Comparison of ENCODE assay signal across 3 cellular contexts in the genomic region with DNA sequence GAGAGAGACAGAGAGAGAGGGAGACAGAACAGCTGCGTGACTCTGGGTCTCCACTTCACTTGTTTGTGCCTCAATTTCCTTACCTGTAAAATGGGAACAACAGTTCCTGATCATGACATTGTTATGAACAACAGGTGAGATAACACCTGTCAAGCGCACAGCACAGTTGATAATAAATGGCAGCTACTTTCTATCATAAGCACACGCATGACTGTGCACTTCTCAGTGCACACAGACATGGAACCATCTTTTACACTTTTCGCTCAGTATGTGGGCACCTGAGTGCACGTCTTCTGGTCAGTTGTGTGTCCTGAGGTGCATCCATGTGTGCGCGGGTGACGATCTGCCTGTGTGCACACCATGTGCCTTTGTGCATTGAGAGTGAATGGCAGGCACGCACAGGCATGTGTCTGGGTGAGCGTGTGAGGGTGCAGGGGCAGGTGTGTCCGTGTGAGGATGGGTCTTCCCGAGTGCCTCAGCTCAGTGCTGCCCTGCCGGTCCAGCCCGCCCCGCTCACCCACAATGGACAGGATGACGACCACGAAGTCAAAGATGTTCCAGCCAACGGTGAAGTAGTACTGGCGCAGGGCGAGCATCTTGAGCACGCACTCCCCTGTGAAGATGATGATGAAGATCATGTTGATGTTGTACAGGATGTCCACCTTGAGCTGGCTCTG.
TF ChIP-seq lines count a peak whose summit lies in the region.

No MANE protein-coding gene starts in this region.

TF ChIP-seq in A549, 52 proteins besides CTCF, POLR2A, EP300 and RAD21:
- TF ChIP-seq CBX2 (IDR thresholded peaks at IDR 0.05; ENCODE audit: borderline replicate concordance, low read depth) (no peak), ZNF302 (CRISPR knock-in tag; IDR thresholded peaks at IDR 0.05) (no peak), NFE2L2 (conservative IDR thresholded peaks at IDR 0.05; ENCODE audit: low read length) (peak; percentile 56; the same call in 1 of the 2 replicates), HOXA7 (CRISPR knock-in tag; IDR thresholded peaks at IDR 0.05) (no peak), RARB (CRISPR knock-in tag; IDR thresholded peaks at IDR 0.05) (no peak), HOXB13 (CRISPR knock-in tag; IDR thresholded peaks at IDR 0.05; ENCODE audit: low read depth) (no peak), TFCP2L1 (CRISPR knock-in tag; IDR thresholded peaks at IDR 0.05) (no peak), MAFK (IDR thresholded peaks at IDR 0.05; ENCODE audit: partially characterized antibody) (peak; percentile 43), CBX8 (IDR thresholded peaks at IDR 0.05) (no peak), EHMT2 (IDR thresholded peaks at IDR 0.05; ENCODE audit: low read depth) (no peak)
- TF ChIP-seq, protein P1, sequence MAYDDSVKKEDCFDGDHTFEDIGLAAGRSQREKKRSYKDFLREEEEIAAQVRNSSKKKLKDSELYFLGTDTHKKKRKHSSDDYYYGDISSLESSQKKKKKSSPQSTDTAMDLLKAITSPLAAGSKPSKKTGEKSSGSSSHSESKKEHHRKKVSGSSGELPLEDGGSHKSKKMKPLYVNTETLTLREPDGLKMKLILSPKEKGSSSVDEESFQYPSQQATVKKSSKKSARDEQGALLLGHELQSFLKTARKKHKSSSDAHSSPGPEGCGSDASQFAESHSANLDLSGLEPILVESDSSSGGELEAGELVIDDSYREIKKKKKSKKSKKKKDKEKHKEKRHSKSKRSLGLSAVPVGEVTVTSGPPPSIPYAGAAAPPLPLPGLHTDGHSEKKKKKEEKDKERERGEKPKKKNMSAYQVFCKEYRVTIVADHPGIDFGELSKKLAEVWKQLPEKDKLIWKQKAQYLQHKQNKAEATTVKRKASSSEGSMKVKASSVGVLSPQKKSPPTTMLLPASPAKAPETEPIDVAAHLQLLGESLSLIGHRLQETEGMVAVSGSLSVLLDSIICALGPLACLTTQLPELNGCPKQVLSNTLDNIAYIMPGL (CRISPR knock-in tag; IDR thresholded peaks at IDR 0.05; ENCODE audit: borderline replicate concordance): no peak
TF ChIP-seq in A549: peak in this region for 2.

TF ChIP-seq in HEK293, 187 proteins besides CTCF, POLR2A, EP300 and RAD21:
- TF ChIP-seq ZNF292 (tag by site-specific recombination; IDR thresholded peaks at IDR 0.05; ENCODE audit: borderline replicate concordance, low read depth): no peak
- TF ChIP-seq ZNF830 (tag by site-specific recombination; IDR thresholded peaks at IDR 0.05; ENCODE audit: low read depth): no peak
- TF ChIP-seq, protein P2, sequence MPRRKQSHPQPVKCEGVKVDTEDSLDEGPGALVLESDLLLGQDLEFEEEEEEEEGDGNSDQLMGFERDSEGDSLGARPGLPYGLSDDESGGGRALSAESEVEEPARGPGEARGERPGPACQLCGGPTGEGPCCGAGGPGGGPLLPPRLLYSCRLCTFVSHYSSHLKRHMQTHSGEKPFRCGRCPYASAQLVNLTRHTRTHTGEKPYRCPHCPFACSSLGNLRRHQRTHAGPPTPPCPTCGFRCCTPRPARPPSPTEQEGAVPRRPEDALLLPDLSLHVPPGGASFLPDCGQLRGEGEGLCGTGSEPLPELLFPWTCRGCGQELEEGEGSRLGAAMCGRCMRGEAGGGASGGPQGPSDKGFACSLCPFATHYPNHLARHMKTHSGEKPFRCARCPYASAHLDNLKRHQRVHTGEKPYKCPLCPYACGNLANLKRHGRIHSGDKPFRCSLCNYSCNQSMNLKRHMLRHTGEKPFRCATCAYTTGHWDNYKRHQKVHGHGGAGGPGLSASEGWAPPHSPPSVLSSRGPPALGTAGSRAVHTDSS (tag by site-specific recombination; IDR thresholded peaks at IDR 0.05): peak; percentile 22; the same call in 1 of the 2 replicates
- TF ChIP-seq, protein P3, sequence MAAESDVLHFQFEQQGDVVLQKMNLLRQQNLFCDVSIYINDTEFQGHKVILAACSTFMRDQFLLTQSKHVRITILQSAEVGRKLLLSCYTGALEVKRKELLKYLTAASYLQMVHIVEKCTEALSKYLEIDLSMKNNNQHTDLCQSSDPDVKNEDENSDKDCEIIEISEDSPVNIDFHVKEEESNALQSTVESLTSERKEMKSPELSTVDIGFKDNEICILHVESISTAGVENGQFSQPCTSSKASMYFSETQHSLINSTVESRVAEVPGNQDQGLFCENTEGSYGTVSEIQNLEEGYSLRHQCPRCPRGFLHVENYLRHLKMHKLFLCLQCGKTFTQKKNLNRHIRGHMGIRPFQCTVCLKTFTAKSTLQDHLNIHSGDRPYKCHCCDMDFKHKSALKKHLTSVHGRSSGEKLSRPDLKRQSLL (tag by site-specific recombination; IDR thresholded peaks at IDR 0.05): no peak

TF ChIP-seq in GM23338, 12 proteins besides CTCF, POLR2A, EP300 and RAD21:
- TF ChIP-seq POLR2AphosphoS5 (IDR thresholded peaks at IDR 0.05; ENCODE audit: low read depth) (no peak), STAT1 (IDR thresholded peaks at IDR 0.05; ENCODE audit: unreplicated experiment) (no peak), EZH2phosphoT487 (IDR thresholded peaks at IDR 0.05; ENCODE audit: unreplicated experiment) (no peak), ZNF331 (CRISPR knock-in tag; IDR thresholded peaks at IDR 0.05; ENCODE audit: low read depth) (no peak), ZNF114 (CRISPR knock-in tag; IDR thresholded peaks at IDR 0.05) (no peak), CREB1 (CRISPR knock-in tag; IDR thresholded peaks at IDR 0.05; ENCODE audit: low read depth) (no peak)
- TF ChIP-seq, protein P4, sequence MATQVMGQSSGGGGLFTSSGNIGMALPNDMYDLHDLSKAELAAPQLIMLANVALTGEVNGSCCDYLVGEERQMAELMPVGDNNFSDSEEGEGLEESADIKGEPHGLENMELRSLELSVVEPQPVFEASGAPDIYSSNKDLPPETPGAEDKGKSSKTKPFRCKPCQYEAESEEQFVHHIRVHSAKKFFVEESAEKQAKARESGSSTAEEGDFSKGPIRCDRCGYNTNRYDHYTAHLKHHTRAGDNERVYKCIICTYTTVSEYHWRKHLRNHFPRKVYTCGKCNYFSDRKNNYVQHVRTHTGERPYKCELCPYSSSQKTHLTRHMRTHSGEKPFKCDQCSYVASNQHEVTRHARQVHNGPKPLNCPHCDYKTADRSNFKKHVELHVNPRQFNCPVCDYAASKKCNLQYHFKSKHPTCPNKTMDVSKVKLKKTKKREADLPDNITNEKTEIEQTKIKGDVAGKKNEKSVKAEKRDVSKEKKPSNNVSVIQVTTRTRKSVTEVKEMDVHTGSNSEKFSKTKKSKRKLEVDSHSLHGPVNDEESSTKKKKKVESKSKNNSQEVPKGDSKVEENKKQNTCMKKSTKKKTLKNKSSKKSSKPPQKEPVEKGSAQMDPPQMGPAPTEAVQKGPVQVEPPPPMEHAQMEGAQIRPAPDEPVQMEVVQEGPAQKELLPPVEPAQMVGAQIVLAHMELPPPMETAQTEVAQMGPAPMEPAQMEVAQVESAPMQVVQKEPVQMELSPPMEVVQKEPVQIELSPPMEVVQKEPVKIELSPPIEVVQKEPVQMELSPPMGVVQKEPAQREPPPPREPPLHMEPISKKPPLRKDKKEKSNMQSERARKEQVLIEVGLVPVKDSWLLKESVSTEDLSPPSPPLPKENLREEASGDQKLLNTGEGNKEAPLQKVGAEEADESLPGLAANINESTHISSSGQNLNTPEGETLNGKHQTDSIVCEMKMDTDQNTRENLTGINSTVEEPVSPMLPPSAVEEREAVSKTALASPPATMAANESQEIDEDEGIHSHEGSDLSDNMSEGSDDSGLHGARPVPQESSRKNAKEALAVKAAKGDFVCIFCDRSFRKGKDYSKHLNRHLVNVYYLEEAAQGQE (IDR thresholded peaks at IDR 0.05; ENCODE audit: unreplicated experiment): no peak
TF ChIP-seq in GM23338: peak in this region for 0.
